Comparison of ENCODE assay signal across 25 cellular contexts in genomic region chr1:164891615-164892014, GRCh38.
DNase-seq lines count a peak whose midpoint lies in the region; ATAC-seq, FAIRE-seq and TF ChIP-seq lines count a peak whose summit lies in the region.
"Had no signal": no experiment of that assay in that cellular context is flagged by ENCODE, and none has a peak within 500 bp of the region (broad histone marks: within the 10 kb centered on the region; RNA-seq: fewer than 3 reads in every experiment).

No MANE protein-coding gene starts in this region.

- DNase-seq in H9 (no peak), NCI-H526 (lab: John Stamatoyannopoulos, UW) (peak; percentile 31 to 67), H1 (ENCODE audit: low read depth in 1 of 2, low spot score in 2 of 2) (no peak), H54 (ENCODE audit: insufficient read length, low spot score) (no peak), NCI-H1417 treated with DMSO at 0.1 percent for 48 hours (lab: John Stamatoyannopoulos, UW) (no peak), glomerular visceral epithelial cell (ENCODE audit: extremely low spot score) (no peak)
- DNase-seq: activated CD4-positive, alpha-beta memory T cell treated with anti-CD3 and anti-CD28 coated beads for 36 hours; activated naive CD8-positive, alpha-beta T cell treated with anti-CD3 and anti-CD28 coated beads for 36 hours; C1 segment of cervical spinal cord; Calu3; NCI-H1105 treated with DMSO at 0.1 percent for 48 hours; psoas muscle; SHP77 treated with DMSO at 0.1 percent for 48 hours; SW 1271 had no signal

- no peaks in the 10 kb centered on the region; the same call in 1 of the 2 replicates for H3K27me3 Mint-ChIP-seq in H9 (ENCODE audit: low read depth)
- H3K27me3 Mint-ChIP-seq: activated CD4-positive, alpha-beta memory T cell treated with anti-CD3 and anti-CD28 coated beads for 36 hours; activated naive CD8-positive, alpha-beta T cell treated with anti-CD3 and anti-CD28 coated beads for 36 hours; stimulated activated naive CD8-positive, alpha-beta T cell treated with anti-CD3 and anti-CD28 coated beads, Interleukin-15, Interleukin-2, amounts not matched to agents 100 ng/mL and 50 ng/mL, for 24 hours had no signal

- H3K4me1 ChIP-seq in H9 (ENCODE audit: insufficient read depth, low read length) (no peaks in the 10 kb centered on the region), H1 (replicated peaks in 1 of 4; ENCODE audit: control insufficient read depth in 3 of 4, insufficient read depth in 4 of 4, low read length in 3 of 4) (peaks cover 0 to 5% (median 0%) of the 10 kb centered on the region in 4 experiments; a peak in 1 of 7 replicates)
- H3K4me1 ChIP-seq: ascending aorta, psoas muscle, vagina had no signal

- H2AK5ac ChIP-seq in H9 (ENCODE audit: insufficient read length, low read length) (no peak overlapping the region), H1 (ENCODE audit: low read depth, low read length) (no peak overlapping the region)

- no peak for TF ChIP-seq EP300 in H1 (IDR thresholded peaks at IDR 0.05; ENCODE audit: borderline replicate concordance in 1 of 2, low read depth in 2 of 2, low read length in 2 of 2)

- H3K36me3 Mint-ChIP-seq in H9 (ENCODE audit: insufficient read depth in 1 of 3, low read depth in 3 of 3): no peaks in the 10 kb centered on the region
- H3K36me3 Mint-ChIP-seq: activated CD4-positive, alpha-beta memory T cell treated with anti-CD3 and anti-CD28 coated beads for 36 hours; activated naive CD8-positive, alpha-beta T cell treated with anti-CD3 and anti-CD28 coated beads for 36 hours had no signal

- no peak for TF ChIP-seq POLR2A in H1 (IDR thresholded peaks at IDR 0.05; ENCODE audit: control extremely low read depth in 1 of 2, low read depth in 2 of 2, low read length in 2 of 2)
- no peak for TF ChIP-seq POLR2A in H54 (IDR thresholded peaks at IDR 0.05; ENCODE audit: low read depth, low read length)

- H3K18ac ChIP-seq in H9 (ENCODE audit: insufficient read length, low read depth, low read length): no peak overlapping the region
- H3K18ac ChIP-seq in H1 (ENCODE audit: extremely low read depth, low read length): no peak overlapping the region

- H3K27ac ChIP-seq in C4-2B (no peak overlapping the region), H9 (ENCODE audit: insufficient read length, low read depth, low read length) (no peak overlapping the region), H1 (ENCODE audit: low read depth, low read length) (no peak overlapping the region)
- H3K27ac ChIP-seq: ascending aorta, HL-60, psoas muscle, vagina had no signal

- H2BK120ac ChIP-seq in H9 (ENCODE audit: low read depth, low read length, poor library complexity, severe bottlenecking) (no peak overlapping the region), H1 (replicated peaks; ENCODE audit: low read depth, low read length) (no peak overlapping the region)

- no peak overlapping the region for H3K4me2 ChIP-seq in H9 (ENCODE audit: insufficient read depth, insufficient read length, low read length)
- H3K4me2 ChIP-seq in H1 (ENCODE audit: insufficient read depth in 1 of 2, low read depth in 2 of 2, low read length in 2 of 2): no peak overlapping the region

- H3K27ac Mint-ChIP-seq in H9: no peak overlapping the region
- H3K27ac Mint-ChIP-seq: activated CD4-positive, alpha-beta memory T cell treated with anti-CD3 and anti-CD28 coated beads for 36 hours; activated naive CD8-positive, alpha-beta T cell treated with anti-CD3 and anti-CD28 coated beads for 36 hours; activated T-helper 2 cell treated with anti-CD3 and anti-CD28 coated beads, Interferon-gamma antibody, Interleukin-2, Interleukin-4, amounts not matched to agents 10 μg/mL and 5 μg/mL and 100 μg/mL, durations not matched to agents 14 hours and 24 hours and 36 hours; stimulated activated naive CD8-positive, alpha-beta T cell treated with anti-CD3 and anti-CD28 coated beads, Interleukin-15, Interleukin-2, amounts not matched to agents 100 ng/mL and 50 ng/mL, for 24 hours had no signal

- H3K23ac ChIP-seq in H9 (ENCODE audit: insufficient read length, low read depth, low read length) (no peak overlapping the region), H1 (ENCODE audit: insufficient read length) (no peak overlapping the region)

- H3K14ac ChIP-seq in H9 (ENCODE audit: insufficient read depth, low read length) (no peak overlapping the region), H1 (ENCODE audit: insufficient read length) (no peak overlapping the region)

- ATAC-seq in HG03139 (IDR thresholded peaks at IDR 0.05; ENCODE audit: unreplicated experiment): no peak
- ATAC-seq: activated CD4-positive, CD25-positive, alpha-beta regulatory T cell treated with anti-CD3 and anti-CD28 coated beads, Interleukin-2, amount 50 U/mL, for 24 hours; HepG2; psoas muscle had no signal

- peak; percentile 46 to 54; a peak in 3 of 4 replicates for TF ChIP-seq RAD21 in H1 (IDR thresholded peaks at IDR 0.05 in 1 of 2, conservative IDR thresholded peaks at IDR 0.05 in 1 of 2; ENCODE audit: low read depth in 2 of 2, low read length in 2 of 2)

- FAIRE-seq in H1 (lab: Jason Lieb, UNC) (no peak), H54 (lab: Jason Lieb, UNC) (no peak)
- FAIRE-seq: endothelial cell of umbilical vein, G401.6, HepG2 had no signal

- H4K8ac ChIP-seq in H9 (replicated peaks; ENCODE audit: insufficient read length, low read depth, low read length) (no peak overlapping the region), H1 (ENCODE audit: extremely low read depth, insufficient read depth, low read length) (no peak overlapping the region)

- CTCF ChIA-PET in H1 (lab: Charles Lee; ENCODE audit: partially characterized antibody): interaction anchor here (0.7 to 2.0 kb wide), 13 partner anchors 8 to 268 kb away, joined by 3 to 22 read pairs (median 3); no protein-coding TSS in a partner anchor

- H3K79me1 ChIP-seq in H9 (ENCODE audit: insufficient read depth, low read depth, low read length, poor library complexity, severe bottlenecking) (no peaks in the 10 kb centered on the region), H1 (ENCODE audit: low read depth, low read length) (no peaks in the 10 kb centered on the region)

- peaks cover 0 to 2% of the 10 kb centered on the region in 2 experiments; a peak in 1 of 4 replicates for H3K4me1 Mint-ChIP-seq in H9
- H3K4me1 Mint-ChIP-seq: activated naive CD8-positive, alpha-beta T cell treated with anti-CD3 and anti-CD28 coated beads for 36 hours had no signal

- H2BK15ac ChIP-seq in H9 (ENCODE audit: low read depth, low read length): no peak overlapping the region
- H2BK15ac ChIP-seq in H1 (ENCODE audit: low read length): no peak overlapping the region

- no peak overlapping the region for H3K4ac ChIP-seq in H9 (ENCODE audit: low read depth, low read length)
- H3K4ac ChIP-seq in H1 (replicated peaks; ENCODE audit: insufficient read length, low read depth, low read length): no peak overlapping the region

- H3K9me3 Mint-ChIP-seq in H9: no peaks in the 10 kb centered on the region
- H3K9me3 Mint-ChIP-seq: activated CD4-positive, alpha-beta memory T cell treated with anti-CD3 and anti-CD28 coated beads for 36 hours had no signal

- H3K9ac ChIP-seq in H9 (ENCODE audit: extremely low read depth, insufficient read length, low read length) (no peak overlapping the region), H1 (replicated peaks in 1 of 4; ENCODE audit: extremely low read depth in 1 of 4, low read depth in 3 of 4, low read length in 3 of 4) (no peak overlapping the region)

- H4K91ac ChIP-seq in H9 (ENCODE audit: insufficient read length, low read depth, low read length): no peak overlapping the region
- no peak overlapping the region for H4K91ac ChIP-seq in H1 (replicated peaks; ENCODE audit: insufficient read length, low read length)

- no peak overlapping the region for H3K4me3 Mint-ChIP-seq in H9
- H3K4me3 Mint-ChIP-seq: activated CD4-positive, alpha-beta memory T cell treated with anti-CD3 and anti-CD28 coated beads for 36 hours; activated naive CD8-positive, alpha-beta T cell treated with anti-CD3 and anti-CD28 coated beads for 36 hours; stimulated activated naive CD8-positive, alpha-beta T cell treated with anti-CD3 and anti-CD28 coated beads, Interleukin-15, Interleukin-2, amounts not matched to agents 100 ng/mL and 50 ng/mL, for 24 hours had no signal

- no peaks in the 10 kb centered on the region for H3K36me3 ChIP-seq in H1 (ENCODE audit: control insufficient read depth in 2 of 4, insufficient read depth in 4 of 4, low read length in 3 of 4)
- H3K36me3 ChIP-seq: ascending aorta, vagina had no signal

- no peak overlapping the region for H3K4me3 ChIP-seq in H1 (ENCODE audit: extremely low read depth in 1 of 4, insufficient read depth in 2 of 4, low read depth in 3 of 4, low read length in 4 of 4)
- H3K4me3 ChIP-seq: ascending aorta, psoas muscle, vagina had no signal

- H2BK20ac ChIP-seq in H9 (ENCODE audit: low read depth, low read length, poor library complexity, severe bottlenecking) (no peak overlapping the region), H1 (ENCODE audit: low read length) (no peak overlapping the region)

- H3K9me3 ChIP-seq in H9 (ENCODE audit: control insufficient read depth, low read depth, low read length) (no peaks in the 10 kb centered on the region), H1 (ENCODE audit: insufficient read depth in 2 of 2, low read depth in 1 of 2, low read length in 1 of 2) (no peaks in the 10 kb centered on the region)
- H3K9me3 ChIP-seq: ascending aorta, psoas muscle, vagina had no signal

- H3K56ac ChIP-seq in H9 (ENCODE audit: insufficient read length, low read depth, low read length): no peak overlapping the region
- no peak overlapping the region for H3K56ac ChIP-seq in H1 (replicated peaks; ENCODE audit: insufficient read length, low read depth, low read length)

- H2BK12ac ChIP-seq in H9 (ENCODE audit: insufficient read length, low read depth, low read length): no peak overlapping the region
- no peak overlapping the region for H2BK12ac ChIP-seq in H1 (ENCODE audit: low read depth, low read length)

- H4K5ac ChIP-seq in H9 (ENCODE audit: insufficient read length, low read depth, low read length) (no peak overlapping the region), H1 (ENCODE audit: insufficient read length, low read depth, low read length) (no peak overlapping the region)

- no peak overlapping the region for H3T11ph ChIP-seq in H9 (ENCODE audit: low read length)

- H4K20me1 ChIP-seq in H9 (ENCODE audit: control insufficient read depth, insufficient read depth, insufficient read length) (no peaks in the 10 kb centered on the region), H1 (replicated peaks in 1 of 2; ENCODE audit: control insufficient read depth in 1 of 2, insufficient read depth in 2 of 2, low read length in 2 of 2) (no peaks in the 10 kb centered on the region)

- no peak overlapping the region for H2AFZ ChIP-seq in H9 (ENCODE audit: low read length)
- no peak overlapping the region for H2AFZ ChIP-seq in H1 (ENCODE audit: low read length)

- no peak overlapping the region for H2BK5ac ChIP-seq in H9 (ENCODE audit: insufficient read length, low read length)
- H2BK5ac ChIP-seq in H1 (ENCODE audit: low read depth, low read length): no peak overlapping the region

- POLR2A ChIA-PET in H1 (lab: Charles Lee; ENCODE audit: partially characterized antibody): no interaction called here

- H3K27me3 ChIP-seq in H9 (ENCODE audit: insufficient read depth, low read length) (no peaks in the 10 kb centered on the region), H1 (replicated peaks in 1 of 4; ENCODE audit: control insufficient read depth in 3 of 4, extremely low read depth in 1 of 4, insufficient read depth in 3 of 4, low read length in 3 of 4) (no peaks in the 10 kb centered on the region)
- H3K27me3 ChIP-seq: ascending aorta, vagina had no signal

- no peaks in the 10 kb centered on the region for H3K79me2 ChIP-seq in H9 (ENCODE audit: insufficient read depth, low read length)
- no peaks in the 10 kb centered on the region for H3K79me2 ChIP-seq in H1 (ENCODE audit: control insufficient read depth in 1 of 2, insufficient read depth in 2 of 2, low read length in 2 of 2)

- no peaks in the 10 kb centered on the region for H3K23me2 ChIP-seq in H9 (ENCODE audit: insufficient read length, low read depth, low read length, poor library complexity, severe bottlenecking)
- no peaks in the 10 kb centered on the region for H3K23me2 ChIP-seq in H1 (ENCODE audit: low read depth, low read length)

- TF ChIP-seq CTCF in C4-2B (conservative IDR thresholded peaks at IDR 0.05) (peak; percentile 34), H9 (conservative IDR thresholded peaks at IDR 0.05) (peak; percentile 37; the same call in 2 of the 3 replicates), H1 (IDR thresholded peaks at IDR 0.05; ENCODE audit: control extremely low read depth in 1 of 3, insufficient read depth in 1 of 3, low read depth in 1 of 3, low read length in 3 of 3) (peak in 2 of 3 experiments; percentile 11 to 15; a peak in 2 of 4 replicates)

Comparison
In these comparisons a context has a peak if more than half of its experiments do, and no peak if none do; other contexts are left out.
1. DNase-seq: peak in NCI-H526 (2 of 2); none in H9 (single experiment), H1 (0 of 2), H54 (single experiment), NCI-H1417 treated with DMSO at 0.1 percent for 48 hours (single experiment) and glomerular visceral epithelial cell (single experiment).
2. Peak in every context shown above with its lines, with median percentiles within 50 percentile points of each other: CTCF ChIP-seq.